Comparison of ENCODE assay signal across 21 cellular contexts in the genomic region with DNA sequence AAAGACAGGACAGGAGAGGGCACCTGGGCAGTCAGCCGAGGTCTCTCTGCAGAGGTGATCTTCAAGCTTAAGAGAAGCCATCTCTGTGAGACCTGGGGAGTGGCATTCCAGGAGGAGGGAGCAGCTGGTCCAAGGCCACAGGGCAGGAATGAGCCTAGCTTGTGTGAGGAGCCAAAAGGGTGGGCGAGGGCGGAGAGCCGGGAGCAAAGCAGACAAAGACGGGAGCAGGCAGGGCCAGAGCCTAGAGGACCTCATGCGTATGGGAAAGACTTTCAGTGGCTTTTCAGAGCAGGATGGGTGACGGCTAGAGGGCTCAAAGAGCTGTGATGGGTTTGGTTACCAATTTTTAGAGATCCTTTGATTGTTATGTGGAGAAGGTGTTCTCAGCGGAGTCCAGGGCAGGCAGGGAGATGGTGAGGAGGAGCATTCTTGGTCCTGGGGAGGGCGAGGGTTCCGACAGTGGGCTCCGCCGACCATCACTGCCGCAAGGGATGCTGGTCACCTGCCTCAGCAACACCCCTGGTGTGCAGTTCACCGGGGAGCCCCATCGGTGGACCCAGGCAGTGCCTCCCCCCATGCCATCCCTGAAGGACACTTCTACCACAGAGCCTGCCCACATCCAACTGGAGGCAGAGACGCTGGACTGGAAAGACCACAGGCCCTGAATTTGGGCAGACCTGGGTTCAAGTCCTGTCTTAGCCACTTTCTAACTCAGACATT.
DNase-seq lines count a peak whose midpoint lies in the region; ATAC-seq, FAIRE-seq and TF ChIP-seq lines count a peak whose summit lies in the region.
"Had no signal": no experiment of that assay in that cellular context is flagged by ENCODE, and none has a peak within 500 bp of the region (broad histone marks: within the 10 kb centered on the region; RNA-seq: fewer than 3 reads in every experiment).

No MANE protein-coding gene starts in this region.

- H3K4me3 ChIP-seq in HepG2 (replicated peaks in 1 of 3; ENCODE audit: insufficient read depth in 1 of 3, low read depth in 2 of 3, low read length in 3 of 3) (no peak overlapping the region), right lobe of liver (no peak overlapping the region)
- no peak overlapping the region for H3K4me3 ChIP-seq in naive thymus-derived CD4-positive, alpha-beta T cell (ENCODE audit: low read length)
- H3K4me3 ChIP-seq: adrenal gland, gastrocnemius medialis, GM23338, suprapubic skin had no signal

- no peaks in the 10 kb centered on the region for H3K79me2 ChIP-seq in HepG2 (ENCODE audit: insufficient read depth, low read length)

- no peaks in the 10 kb centered on the region for H3K36me3 ChIP-seq in HepG2 (replicated peaks in 1 of 2; ENCODE audit: control insufficient read depth in 1 of 2, insufficient read depth in 2 of 2, low read length in 2 of 2)
- no peaks in the 10 kb centered on the region for H3K36me3 ChIP-seq in right lobe of liver
- no peaks in the 10 kb centered on the region for H3K36me3 ChIP-seq in naive thymus-derived CD4-positive, alpha-beta T cell (ENCODE audit: control insufficient read depth in 2 of 3, insufficient read depth in 3 of 3, low read length in 3 of 3)
- H3K36me3 ChIP-seq: adrenal gland, gastrocnemius medialis, suprapubic skin had no signal

- no peak for TF ChIP-seq EP300 in HepG2 (IDR thresholded peaks at IDR 0.05; ENCODE audit: low read depth in 2 of 2, low read length in 2 of 2)
- TF ChIP-seq EP300 in HepG2 (CRISPR knock-in tag; IDR thresholded peaks at IDR 0.05; ENCODE audit: borderline replicate concordance) = no peak

- H3K4me2 ChIP-seq in HepG2 (ENCODE audit: low read depth, low read length) = no peak overlapping the region
- H3K4me2 ChIP-seq: GM23338 had no signal

- intact Hi-C loops in HepG2 (cut with micrococcal nuclease; ENCODE audit: unreplicated experiment) (no loop called here), right lobe of liver (cut with DNase I) (no loop called here), left ventricle myocardium superior (cut with micrococcal nuclease) (no loop called here), MCF 10A (cut with micrococcal nuclease) (no loop called here)
- intact Hi-C loops in naive thymus-derived CD4-positive, alpha-beta T cell (cut with micrococcal nuclease) = no loop called here

- H4K20me1 ChIP-seq in HepG2 (ENCODE audit: insufficient read depth, low read length) = no peaks in the 10 kb centered on the region

- TF ChIP-seq CTCF in HepG2 (CRISPR knock-in tag; IDR thresholded peaks at IDR 0.05) (no peak), right lobe of liver (IDR thresholded peaks at IDR 0.05) (no peak), RWPE1 (conservative IDR thresholded peaks at IDR 0.05; ENCODE audit: low read depth) (no peak), MCF 10A (IDR thresholded peaks at IDR 0.05; ENCODE audit: unreplicated experiment) (no peak)

- peak overlapping the region; percentile 22 for H3K27ac ChIP-seq in HepG2 (ENCODE audit: extremely low read length, insufficient read depth, low read length)
- no peak overlapping the region for H3K27ac ChIP-seq in right lobe of liver
- H3K27ac ChIP-seq in RWPE1 = 0 out of 2 replicates have a peak overlapping the region, but pooled peaks have one; percentile 53
- H3K27ac ChIP-seq in naive thymus-derived CD4-positive, alpha-beta T cell (ENCODE audit: low read depth, low read length) = no peak overlapping the region
- H3K27ac ChIP-seq: adrenal gland, gastrocnemius medialis, suprapubic skin had no signal

- peak overlapping the region; percentile 36 to 96 (median 85) for H3K27ac Mint-ChIP-seq in naive thymus-derived CD4-positive, alpha-beta T cell
- H3K27ac Mint-ChIP-seq in MCF 10A (ENCODE audit: low read depth, unreplicated experiment) = no peak overlapping the region
- H3K27ac Mint-ChIP-seq: GM23338 had no signal

- peaks cover 0 to 3% (median 0%) of the 10 kb centered on the region in 5 donors for H3K36me3 Mint-ChIP-seq in naive thymus-derived CD4-positive, alpha-beta T cell
- no peaks in the 10 kb centered on the region for H3K36me3 Mint-ChIP-seq in MCF 10A (ENCODE audit: insufficient read depth, unreplicated experiment)

- CTCF ChIA-PET in HepG2 (lab: Yijun Ruan, JAX; ENCODE audit: low intra/inter-chr PET ratio, low total read pairs) = no interaction called here
- CTCF ChIA-PET in RWPE1 (lab: Yijun Ruan, JAX) = no interaction called here
- CTCF ChIA-PET in naive thymus-derived CD4-positive, alpha-beta T cell (lab: Charles Lee) = interaction anchor here (0.6 to 1.7 kb wide), 3 partner anchors 9 to 134 kb away, joined by 3 to 6 read pairs (median 4); no protein-coding TSS in a partner anchor
- CTCF ChIA-PET in MCF 10A (lab: Yijun Ruan, JAX) = interaction anchor here (0.6 to 3.2 kb wide), 4 partner anchors 9 to 324 kb away, joined by 3 to 8 read pairs (median 4); no protein-coding TSS in a partner anchor

- FAIRE-seq in HepG2 (lab: Jason Lieb, UNC) = no peak

- no peaks in the 10 kb centered on the region for H3K9me3 ChIP-seq in HepG2 (ENCODE audit: low read length)
- H3K9me3 ChIP-seq in right lobe of liver = no peaks in the 10 kb centered on the region
- no peaks in the 10 kb centered on the region for H3K9me3 ChIP-seq in naive thymus-derived CD4-positive, alpha-beta T cell (ENCODE audit: control insufficient read depth in 2 of 3, low read length in 3 of 3)
- H3K9me3 ChIP-seq: adrenal gland, gastrocnemius medialis, suprapubic skin had no signal

- H2AFZ ChIP-seq in HepG2 (ENCODE audit: low read length) = no peak overlapping the region
- H2AFZ ChIP-seq: GM23338 had no signal

- TF ChIP-seq RAD21 in HepG2 (CRISPR knock-in tag; IDR thresholded peaks at IDR 0.05) = no peak

- WGBS in HepG2 (ENCODE audit: low lambda C conversion rate) = 88% methylated on average over 14 of the region's 16 CpGs
- WGBS in right lobe of liver (ENCODE audit: insufficient coverage, low coverage, low lambda C conversion rate, missing lambda C conversion rate) = 98% methylated on average over 7 of the region's 16 CpGs

- in situ Hi-C loops in HepG2 (cut with HindIII; ENCODE audit: extremely low pct_ligation_motif_present, low pct_unique_long_range_greater_than_20kb) = no loop called here

- no peaks in the 10 kb centered on the region for H3K27me3 ChIP-seq in HepG2 (ENCODE audit: control insufficient read depth in 1 of 2, insufficient read depth in 2 of 2, low read length in 2 of 2)
- no peaks in the 10 kb centered on the region for H3K27me3 ChIP-seq in right lobe of liver
- no peaks in the 10 kb centered on the region for H3K27me3 ChIP-seq in naive thymus-derived CD4-positive, alpha-beta T cell (ENCODE audit: control insufficient read depth in 2 of 2, insufficient read depth in 2 of 2, low read length in 2 of 2)
- H3K27me3 ChIP-seq: adrenal gland, gastrocnemius medialis, suprapubic skin had no signal

- ATAC-seq in HepG2 (peak; percentile 34), right lobe of liver (no peak), left ventricle myocardium superior (no peak)
- ATAC-seq in naive thymus-derived CD4-positive, alpha-beta T cell = no peak
- ATAC-seq: activated T-cell treated with anti-CD3 and anti-CD28 coated beads, Interleukin-2, amount 50 U/mL, for 4 hours; gastrocnemius medialis; GM23338 had no signal

- TF ChIP-seq POLR2A in HepG2 (IDR thresholded peaks at IDR 0.05; ENCODE audit: insufficient read depth in 1 of 2, low read depth in 2 of 2, low read length in 2 of 2) = no peak
- no peak for TF ChIP-seq POLR2A in right lobe of liver (IDR thresholded peaks at IDR 0.05)

- H3K9me3 Mint-ChIP-seq in naive thymus-derived CD4-positive, alpha-beta T cell = no peaks in the 10 kb centered on the region
- H3K9me3 Mint-ChIP-seq in MCF 10A (ENCODE audit: unreplicated experiment) = no peaks in the 10 kb centered on the region
- H3K9me3 Mint-ChIP-seq: activated T-cell treated with anti-CD3 and anti-CD28 coated beads, Interleukin-2, amount 50 U/mL, for 4 hours; GM23338; neural crest cell had no signal

- BruUV-seq in HepG2 (replicated peaks; lab: Mats Ljungman, UMichigan) = no TSS peak
- no TSS peak for BruUV-seq in MCF 10A (replicated peaks; lab: Mats Ljungman, UMichigan)

- DNase-seq in HepG2 (ENCODE audit: low spot score) (no peak), right lobe of liver (no peak), RWPE1 (ENCODE audit: low spot score) (no peak), left ventricle myocardium superior (no peak), mucosa of gallbladder (ENCODE audit: low spot score) (no peak), MCF 10A (ENCODE audit: unreplicated experiment) (no peak)
- DNase-seq in naive thymus-derived CD4-positive, alpha-beta T cell = no peak
- DNase-seq: activated CD4-positive, alpha-beta T cell treated with anti-CD3 and anti-CD28 coated beads, Interleukin-2, amount 50 U/mL, for 1 hour; activated T-cell treated with anti-CD3 and anti-CD28 coated beads, Interleukin-2, amount 50 U/mL, for 4 hours; adrenal gland; Calu3; gastrocnemius medialis; Karpas-422; mesenchymal stem cell; NCI-H1092 treated with DMSO at 0.1 percent for 48 hours; NCI-H2081 treated with DMSO at 0.1 percent for 48 hours; NCI-H510A; stimulated activated CD4-positive, alpha-beta T cell treated with anti-CD3 and anti-CD28 coated beads, Interleukin-4, amount 100 ng/mL, for 4 hours had no signal

- H3K4me1 ChIP-seq in HepG2 (ENCODE audit: insufficient read depth, low read length) = peaks cover 85% of the 10 kb centered on the region
- H3K4me1 ChIP-seq in right lobe of liver = no peaks in the 10 kb centered on the region
- peaks cover 26 to 32% of the 10 kb centered on the region in 2 donors for H3K4me1 ChIP-seq in naive thymus-derived CD4-positive, alpha-beta T cell (ENCODE audit: control insufficient read depth in 2 of 2, insufficient read depth in 2 of 2, low read length in 2 of 2)

- H3K27me3 Mint-ChIP-seq in naive thymus-derived CD4-positive, alpha-beta T cell = no peaks in the 10 kb centered on the region
- no peaks in the 10 kb centered on the region for H3K27me3 Mint-ChIP-seq in MCF 10A (ENCODE audit: insufficient read depth, unreplicated experiment)

- H3K4me3 Mint-ChIP-seq in naive thymus-derived CD4-positive, alpha-beta T cell = peak overlapping the region in 1 of 10 donors; percentile 18
- no peak overlapping the region for H3K4me3 Mint-ChIP-seq in MCF 10A (ENCODE audit: unreplicated experiment)
- H3K4me3 Mint-ChIP-seq: activated T-cell treated with anti-CD3 and anti-CD28 coated beads, Interleukin-2, amount 50 U/mL, for 4 hours; GM23338; neural crest cell had no signal

- peaks cover 29 to 72% (median 51%) of the 10 kb centered on the region in 7 donors for H3K4me1 Mint-ChIP-seq in naive thymus-derived CD4-positive, alpha-beta T cell
- H3K4me1 Mint-ChIP-seq in MCF 10A (ENCODE audit: insufficient read depth, unreplicated experiment) = peaks cover 24% of the 10 kb centered on the region

- H3K9ac ChIP-seq in HepG2 (ENCODE audit: insufficient read depth, low read depth, low read length) = no peak overlapping the region

- POLR2A ChIA-PET in HepG2 (lab: Yijun Ruan, JAX) = interaction anchor here (0.7 to 4.1 kb wide), 7 partner anchors 8 to 239 kb away, joined by 4 to 35 read pairs (median 6); no protein-coding TSS in a partner anchor
- POLR2A ChIA-PET in RWPE1 (lab: Yijun Ruan, JAX; ENCODE audit: low non-redundant PET) = no interaction called here
- POLR2A ChIA-PET in naive thymus-derived CD4-positive, alpha-beta T cell (lab: Charles Lee) = interaction anchor here (0.9 to 3.0 kb wide), 3 partner anchors 39 to 122 kb away, joined by 3 to 10 read pairs (median 7); no protein-coding TSS in a partner anchor
- POLR2A ChIA-PET in MCF 10A (lab: Yijun Ruan, JAX) = interaction anchor here (0.8 to 2.4 kb wide), 2 partner anchors 9 to 11 kb away, joined by 3 to 11 read pairs; no protein-coding TSS in a partner anchor

Comparison
In these comparisons a context has a peak if more than half of its experiments do, and no peak if none do; other contexts are left out.
1. H3K27ac ChIP-seq: peak in HepG2 (single experiment) and RWPE1 (single experiment); none in right lobe of liver (0 of 3) and naive thymus-derived CD4-positive, alpha-beta T cell (single experiment).
2. CTCF ChIA-PET loops: an anchor here in naive thymus-derived CD4-positive, alpha-beta T cell (0.6 to 1.7 kb wide) and MCF 10A (0.6 to 3.2 kb wide); none called in HepG2 and RWPE1.